In genomic region chr4:9691221-9692065, GRCh38 we compare ENCODE assay signal across 8 cellular contexts.
DNase-seq lines count a peak whose midpoint lies in the region; ATAC-seq, FAIRE-seq and TF ChIP-seq lines count a peak whose summit lies in the region.

No MANE protein-coding gene starts in this region.

- CTCF ChIA-PET in GM12878 (lab: Yijun Ruan, JAX): interaction anchor here (1.4 kb wide), 1 partner anchor 13 kb away, joined by 3 read pairs; no protein-coding TSS in a partner anchor

- no peak overlapping the region for H3K9ac ChIP-seq in GM12878 (ENCODE audit: control insufficient read depth, insufficient read depth, low read length)

- ATAC-seq in HG02678 (IDR thresholded peaks at IDR 0.05; ENCODE audit: unreplicated experiment) (peak; percentile 100), GM12878 (peak; percentile 100), aorta (ENCODE audit: low FRiP score) (peak; percentile 100)

- H3K4me1 ChIP-seq in GM12878 (ENCODE audit: control insufficient read depth, insufficient read depth, low read length) (no peaks in the 10 kb centered on the region), aorta (ENCODE audit: control insufficient read depth in 1 of 2, insufficient read depth in 2 of 2, low read length in 2 of 2) (no peaks in the 10 kb centered on the region)

- H3K27ac ChIP-seq in GM12878 (ENCODE audit: control insufficient read depth, insufficient read depth) (no peak overlapping the region), aorta (ENCODE audit: low read depth in 1 of 2, low read length in 2 of 2) (peak overlapping the region in 1 of 2 donors; percentile 38)

- in situ Hi-C loops in GM12878 (cut with MboI): loop anchor here (10.0 kb wide), 1 partner anchor 323 kb away; no protein-coding TSS in a partner anchor

- no peak for TF ChIP-seq RAD21 in GM12878 (IDR thresholded peaks at IDR 0.05; ENCODE audit: insufficient read depth, low read depth, low read length)

- TF ChIP-seq CTCF in GM10266 (IDR thresholded peaks at IDR 0.05; ENCODE audit: control insufficient read depth, insufficient read depth, low read depth, missing control alignments) (no peak), GM12878 (IDR thresholded peaks at IDR 0.05 in 2 of 3, conservative IDR thresholded peaks at IDR 0.05 in 1 of 3; ENCODE audit: control insufficient read depth in 2 of 3, extremely low read depth in 1 of 3, insufficient read depth in 1 of 3, low read depth in 3 of 3, low read length in 3 of 3) (no peak)

- no peaks in the 10 kb centered on the region for H4K20me1 ChIP-seq in GM12878 (ENCODE audit: control insufficient read depth, insufficient read depth)

- TF ChIP-seq EP300 in GM12878 (IDR thresholded peaks at IDR 0.05; ENCODE audit: borderline replicate concordance in 1 of 2, control insufficient read depth in 1 of 2, low read depth in 2 of 2, low read length in 2 of 2): no peak

- no TSS peak for BruUV-seq in GM12878 (replicated peaks; lab: Mats Ljungman, UMichigan)

- POLR2A ChIA-PET in GM12878 (lab: Charles Lee): no interaction called here

- H3K4me2 ChIP-seq in GM12878 (ENCODE audit: control insufficient read depth, insufficient read depth): peak overlapping the region; percentile 22; the same call in 1 of the 2 replicates

- intact Hi-C loops in GM12878 (cut with micrococcal nuclease; ENCODE audit: unreplicated experiment): no loop called here
- intact Hi-C loops in aorta (cut with DNase I): loop anchor here in 1 of 2 donors (10.0 kb wide), 1 partner anchor 333 kb away; the partner anchor contains the start of gene SLC2A9

- FAIRE-seq in GM12878 (lab: Jason Lieb, UNC): no peak

- H3K4me3 ChIP-seq in GM12878 (no peak overlapping the region), aorta (ENCODE audit: low read length in 2 of 2) (peak overlapping the region; percentile 32 to 53)

- H3K36me3 ChIP-seq in GM12878 (ENCODE audit: control insufficient read depth in 2 of 2, insufficient read depth in 2 of 2, low read length in 1 of 2) (no peaks in the 10 kb centered on the region), aorta (ENCODE audit: control insufficient read depth in 1 of 2, insufficient read depth in 2 of 2, low read length in 1 of 2) (no peaks in the 10 kb centered on the region)

- H3K9me3 ChIP-seq in GM12878 (replicated peaks; ENCODE audit: control insufficient read depth, insufficient read depth, low read length): no peaks in the 10 kb centered on the region
- H3K9me3 ChIP-seq in aorta (ENCODE audit: control insufficient read depth, low read length): no peaks in the 10 kb centered on the region

- H2AFZ ChIP-seq in GM12878 (ENCODE audit: control insufficient read depth, low read depth, low read length): peak overlapping the region; percentile 45

- 7% methylated on average over 24 of the region's 57 CpGs for WGBS in GM12878 (ENCODE audit: insufficient coverage, insufficient replicate concordance, low lambda C conversion rate, missing lambda C conversion rate)
- WGBS in aorta, 2 donors: 1% methylated on average over 50 to 57 of the region's 57 CpGs

- TF ChIP-seq POLR2A in GM12878 (IDR thresholded peaks at IDR 0.05; ENCODE audit: low read depth, low read length): no peak

- H3K79me2 ChIP-seq in GM12878 (ENCODE audit: control insufficient read depth, insufficient read depth, low read length): no peaks in the 10 kb centered on the region

- SMC1A ChIA-PET in GM12878 (lab: Charles Lee; ENCODE audit: uncharacterized antibody, unreplicated experiment): no interaction called here

- RAD21 ChIA-PET in GM12878 (lab: Charles Lee; ENCODE audit: unreplicated experiment): no interaction called here

- peak; percentile 77 for DNase-seq in GM10266 (ENCODE audit: extremely low spot score)
- peak; percentile 56 for DNase-seq in NCI-H128 (lab: John Stamatoyannopoulos, UW; ENCODE audit: unreplicated experiment)
- DNase-seq in T1000 (lab: John Stamatoyannopoulos, UW): peak; percentile 64
- DNase-seq in GM12878 (ENCODE audit: low read depth, low spot score): peak; percentile 25
- peak; percentile 46 to 98 (median 92) for DNase-seq in hypothalamus (lab: John Stamatoyannopoulos, UW)
- DNase-seq in retina: peak; percentile 94
- DNase-seq in aorta: peak; percentile 98 to 99

- no peaks in the 10 kb centered on the region; a peak in 1 of 4 replicates for H3K27me3 ChIP-seq in GM12878 (replicated peaks in 1 of 2; ENCODE audit: control insufficient read depth in 2 of 2, insufficient read depth in 2 of 2, low read length in 1 of 2)
- H3K27me3 ChIP-seq in aorta (ENCODE audit: control insufficient read depth in 1 of 2, insufficient read depth in 2 of 2, low read length in 1 of 2): no peaks in the 10 kb centered on the region

TF ChIP-seq in GM12878, 131 proteins besides CTCF, POLR2A, EP300 and RAD21:
- TF ChIP-seq ZNF687 (IDR thresholded peaks at IDR 0.05): no peak
- TF ChIP-seq USF1 (IDR thresholded peaks at IDR 0.05; ENCODE audit: borderline replicate concordance, extremely low read length, insufficient read depth, low read depth, low read length): peak; percentile 4
- no peak for TF ChIP-seq BCLAF1 (IDR thresholded peaks at IDR 0.05)

Comparison
In these comparisons a context has a peak if more than half of its experiments do, and no peak if none do; other contexts are left out.
1. DNase-seq: peak in every context shown above with its lines; median percentile 98 in aorta; 94 in retina; 92 in hypothalamus; 77 in GM10266; 64 in T1000; 56 in NCI-H128; 25 in GM12878.